ENCODE assay signal across 1 cellular context in genomic region chr17:58156839-58157803, GRCh38.
TF ChIP-seq lines count a peak whose summit lies in the region.

No MANE protein-coding gene starts in this region.

TF ChIP-seq in HEK293, 187 proteins besides CTCF, POLR2A, EP300 and RAD21 (continued from another document and continues in another):
- TF ChIP-seq, protein P1, sequence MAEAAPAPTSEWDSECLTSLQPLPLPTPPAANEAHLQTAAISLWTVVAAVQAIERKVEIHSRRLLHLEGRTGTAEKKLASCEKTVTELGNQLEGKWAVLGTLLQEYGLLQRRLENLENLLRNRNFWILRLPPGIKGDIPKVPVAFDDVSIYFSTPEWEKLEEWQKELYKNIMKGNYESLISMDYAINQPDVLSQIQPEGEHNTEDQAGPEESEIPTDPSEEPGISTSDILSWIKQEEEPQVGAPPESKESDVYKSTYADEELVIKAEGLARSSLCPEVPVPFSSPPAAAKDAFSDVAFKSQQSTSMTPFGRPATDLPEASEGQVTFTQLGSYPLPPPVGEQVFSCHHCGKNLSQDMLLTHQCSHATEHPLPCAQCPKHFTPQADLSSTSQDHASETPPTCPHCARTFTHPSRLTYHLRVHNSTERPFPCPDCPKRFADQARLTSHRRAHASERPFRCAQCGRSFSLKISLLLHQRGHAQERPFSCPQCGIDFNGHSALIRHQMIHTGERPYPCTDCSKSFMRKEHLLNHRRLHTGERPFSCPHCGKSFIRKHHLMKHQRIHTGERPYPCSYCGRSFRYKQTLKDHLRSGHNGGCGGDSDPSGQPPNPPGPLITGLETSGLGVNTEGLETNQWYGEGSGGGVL (tag by site-specific recombination; IDR thresholded peaks at IDR 0.05), result no peak
- TF ChIP-seq ZNF792 (tag by site-specific recombination; IDR thresholded peaks at IDR 0.05), result no peak
- no peak for TF ChIP-seq ZBTB1 (tag by site-specific recombination; IDR thresholded peaks at IDR 0.05)
- TF ChIP-seq ZNF148 (tag by site-specific recombination; IDR thresholded peaks at IDR 0.05; ENCODE audit: borderline replicate concordance), result no peak
- no peak for TF ChIP-seq ZBTB21 (tag by site-specific recombination; IDR thresholded peaks at IDR 0.05)
- peak; percentile 57; the same call in 1 of the 2 replicates for TF ChIP-seq IKZF3 (tag by site-specific recombination; IDR thresholded peaks at IDR 0.05)
- no peak for TF ChIP-seq ZNF473 (tag by site-specific recombination; IDR thresholded peaks at IDR 0.05)
- TF ChIP-seq, protein P2, sequence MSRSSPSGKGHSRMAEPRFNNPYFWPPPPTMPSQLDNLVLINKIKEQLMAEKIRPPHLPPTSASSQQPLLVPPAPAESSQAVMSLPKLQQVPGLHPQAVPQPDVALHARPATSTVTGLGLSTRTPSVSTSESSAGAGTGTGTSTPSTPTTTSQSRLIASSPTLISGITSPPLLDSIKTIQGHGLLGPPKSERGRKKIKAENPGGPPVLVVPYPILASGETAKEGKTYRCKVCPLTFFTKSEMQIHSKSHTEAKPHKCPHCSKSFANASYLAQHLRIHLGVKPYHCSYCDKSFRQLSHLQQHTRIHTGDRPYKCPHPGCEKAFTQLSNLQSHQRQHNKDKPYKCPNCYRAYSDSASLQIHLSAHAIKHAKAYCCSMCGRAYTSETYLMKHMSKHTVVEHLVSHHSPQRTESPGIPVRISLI (tag by site-specific recombination; IDR thresholded peaks at IDR 0.05), result no peak
- TF ChIP-seq ZNF626 (tag by site-specific recombination; IDR thresholded peaks at IDR 0.05), result no peak
- TF ChIP-seq ZNF132 (tag by site-specific recombination; IDR thresholded peaks at IDR 0.05; ENCODE audit: borderline replicate concordance), result no peak
- no peak for TF ChIP-seq ZNF776 (tag by site-specific recombination; IDR thresholded peaks at IDR 0.05; ENCODE audit: borderline replicate concordance)
- peak; percentile 79; the same call in 1 of the 2 replicates for TF ChIP-seq ZNF501 (tag by site-specific recombination; IDR thresholded peaks at IDR 0.05)
- TF ChIP-seq AEBP2 (tag by site-specific recombination; IDR thresholded peaks at IDR 0.05; ENCODE audit: borderline replicate concordance), result no peak
- no peak for TF ChIP-seq ZNF133 (tag by site-specific recombination; IDR thresholded peaks at IDR 0.05)
- no peak for TF ChIP-seq BCL6B (tag by site-specific recombination; IDR thresholded peaks at IDR 0.05)
- TF ChIP-seq, protein P3, sequence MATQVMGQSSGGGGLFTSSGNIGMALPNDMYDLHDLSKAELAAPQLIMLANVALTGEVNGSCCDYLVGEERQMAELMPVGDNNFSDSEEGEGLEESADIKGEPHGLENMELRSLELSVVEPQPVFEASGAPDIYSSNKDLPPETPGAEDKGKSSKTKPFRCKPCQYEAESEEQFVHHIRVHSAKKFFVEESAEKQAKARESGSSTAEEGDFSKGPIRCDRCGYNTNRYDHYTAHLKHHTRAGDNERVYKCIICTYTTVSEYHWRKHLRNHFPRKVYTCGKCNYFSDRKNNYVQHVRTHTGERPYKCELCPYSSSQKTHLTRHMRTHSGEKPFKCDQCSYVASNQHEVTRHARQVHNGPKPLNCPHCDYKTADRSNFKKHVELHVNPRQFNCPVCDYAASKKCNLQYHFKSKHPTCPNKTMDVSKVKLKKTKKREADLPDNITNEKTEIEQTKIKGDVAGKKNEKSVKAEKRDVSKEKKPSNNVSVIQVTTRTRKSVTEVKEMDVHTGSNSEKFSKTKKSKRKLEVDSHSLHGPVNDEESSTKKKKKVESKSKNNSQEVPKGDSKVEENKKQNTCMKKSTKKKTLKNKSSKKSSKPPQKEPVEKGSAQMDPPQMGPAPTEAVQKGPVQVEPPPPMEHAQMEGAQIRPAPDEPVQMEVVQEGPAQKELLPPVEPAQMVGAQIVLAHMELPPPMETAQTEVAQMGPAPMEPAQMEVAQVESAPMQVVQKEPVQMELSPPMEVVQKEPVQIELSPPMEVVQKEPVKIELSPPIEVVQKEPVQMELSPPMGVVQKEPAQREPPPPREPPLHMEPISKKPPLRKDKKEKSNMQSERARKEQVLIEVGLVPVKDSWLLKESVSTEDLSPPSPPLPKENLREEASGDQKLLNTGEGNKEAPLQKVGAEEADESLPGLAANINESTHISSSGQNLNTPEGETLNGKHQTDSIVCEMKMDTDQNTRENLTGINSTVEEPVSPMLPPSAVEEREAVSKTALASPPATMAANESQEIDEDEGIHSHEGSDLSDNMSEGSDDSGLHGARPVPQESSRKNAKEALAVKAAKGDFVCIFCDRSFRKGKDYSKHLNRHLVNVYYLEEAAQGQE (tag by site-specific recombination; IDR thresholded peaks at IDR 0.05), result no peak
- peak; percentile 65 for TF ChIP-seq ZXDB (tag by site-specific recombination; IDR thresholded peaks at IDR 0.05)
- 0 out of 2 replicates have a peak, but pooled peaks have one; percentile 44 for TF ChIP-seq ZNF2 (tag by site-specific recombination; IDR thresholded peaks at IDR 0.05)
- no peak for TF ChIP-seq ZNF292 (tag by site-specific recombination; IDR thresholded peaks at IDR 0.05; ENCODE audit: borderline replicate concordance, low read depth)
- no peak for TF ChIP-seq ZNF530 (tag by site-specific recombination; IDR thresholded peaks at IDR 0.05; ENCODE audit: low read depth)
- TF ChIP-seq ZFP37 (tag by site-specific recombination; IDR thresholded peaks at IDR 0.05), result 0 out of 2 replicates have a peak, but pooled peaks have one; percentile 51
- no peak for TF ChIP-seq ZNF223 (tag by site-specific recombination; IDR thresholded peaks at IDR 0.05)
- TF ChIP-seq BCL11A (tag by site-specific recombination; IDR thresholded peaks at IDR 0.05; ENCODE audit: low read depth), result no peak
- 0 out of 2 replicates have a peak, but pooled peaks have one; percentile 21 for TF ChIP-seq ZNF580 (tag by site-specific recombination; IDR thresholded peaks at IDR 0.05)
- peak; percentile 75 for TF ChIP-seq ZBTB17 (tag by site-specific recombination; IDR thresholded peaks at IDR 0.05)
- TF ChIP-seq ZNF514 (tag by site-specific recombination; IDR thresholded peaks at IDR 0.05), result no peak
- TF ChIP-seq ZNF785 (tag by site-specific recombination; IDR thresholded peaks at IDR 0.05), result no peak
- no peak for TF ChIP-seq FEZF1 (tag by site-specific recombination; IDR thresholded peaks at IDR 0.05)
- TF ChIP-seq HOXA7 (CRISPR knock-in tag; IDR thresholded peaks at IDR 0.05; ENCODE audit: borderline replicate concordance), result no peak
- TF ChIP-seq ZBTB20 (tag by site-specific recombination; IDR thresholded peaks at IDR 0.05), result peak; percentile 100
- TF ChIP-seq, protein P4, sequence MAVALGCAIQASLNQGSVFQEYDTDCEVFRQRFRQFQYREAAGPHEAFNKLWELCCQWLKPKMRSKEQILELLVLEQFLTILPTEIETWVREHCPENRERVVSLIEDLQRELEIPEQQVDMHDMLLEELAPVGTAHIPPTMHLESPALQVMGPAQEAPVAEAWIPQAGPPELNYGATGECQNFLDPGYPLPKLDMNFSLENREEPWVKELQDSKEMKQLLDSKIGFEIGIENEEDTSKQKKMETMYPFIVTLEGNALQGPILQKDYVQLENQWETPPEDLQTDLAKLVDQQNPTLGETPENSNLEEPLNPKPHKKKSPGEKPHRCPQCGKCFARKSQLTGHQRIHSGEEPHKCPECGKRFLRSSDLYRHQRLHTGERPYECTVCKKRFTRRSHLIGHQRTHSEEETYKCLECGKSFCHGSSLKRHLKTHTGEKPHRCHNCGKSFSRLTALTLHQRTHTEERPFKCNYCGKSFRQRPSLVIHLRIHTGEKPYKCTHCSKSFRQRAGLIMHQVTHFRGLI (tag by site-specific recombination; IDR thresholded peaks at IDR 0.05), result no peak
- no peak for TF ChIP-seq ZNF169 (tag by site-specific recombination; IDR thresholded peaks at IDR 0.05)
- no peak for TF ChIP-seq SCRT1 (tag by site-specific recombination; IDR thresholded peaks at IDR 0.05; ENCODE audit: borderline replicate concordance)
- no peak for TF ChIP-seq TCF7L2 (IDR thresholded peaks at IDR 0.05; ENCODE audit: borderline replicate concordance, low read depth, low read length)
- no peak for TF ChIP-seq ZNF560 (tag by site-specific recombination; IDR thresholded peaks at IDR 0.05; ENCODE audit: borderline replicate concordance)
- no peak for TF ChIP-seq ZNF37A (tag by site-specific recombination; IDR thresholded peaks at IDR 0.05)
- TF ChIP-seq ZBTB49 (tag by site-specific recombination; IDR thresholded peaks at IDR 0.05; ENCODE audit: low read depth), result no peak
- TF ChIP-seq GLIS2 (tag by site-specific recombination; IDR thresholded peaks at IDR 0.05), result peak; percentile 66
- TF ChIP-seq ZNF394 (tag by site-specific recombination; IDR thresholded peaks at IDR 0.05; ENCODE audit: borderline replicate concordance), result peak; percentile 55; the same call in 1 of the 2 replicates
- TF ChIP-seq, protein P5, sequence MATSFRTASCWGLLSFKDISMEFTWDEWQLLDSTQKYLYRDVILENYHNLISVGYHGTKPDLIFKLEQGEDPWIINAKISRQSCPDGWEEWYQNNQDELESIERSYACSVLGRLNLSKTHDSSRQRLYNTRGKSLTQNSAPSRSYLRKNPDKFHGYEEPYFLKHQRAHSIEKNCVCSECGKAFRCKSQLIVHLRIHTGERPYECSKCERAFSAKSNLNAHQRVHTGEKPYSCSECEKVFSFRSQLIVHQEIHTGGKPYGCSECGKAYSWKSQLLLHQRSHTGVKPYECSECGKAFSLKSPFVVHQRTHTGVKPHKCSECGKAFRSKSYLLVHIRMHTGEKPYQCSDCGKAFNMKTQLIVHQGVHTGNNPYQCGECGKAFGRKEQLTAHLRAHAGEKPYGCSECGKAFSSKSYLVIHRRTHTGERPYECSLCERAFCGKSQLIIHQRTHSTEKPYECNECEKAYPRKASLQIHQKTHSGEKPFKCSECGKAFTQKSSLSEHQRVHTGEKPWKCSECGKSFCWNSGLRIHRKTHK (tag by site-specific recombination; IDR thresholded peaks at IDR 0.05), result no peak
- no peak for TF ChIP-seq ZNF350 (tag by site-specific recombination; IDR thresholded peaks at IDR 0.05)
- TF ChIP-seq ZNF341 (tag by site-specific recombination; IDR thresholded peaks at IDR 0.05; ENCODE audit: low read depth), result no peak
- TF ChIP-seq KLF16 (tag by site-specific recombination; IDR thresholded peaks at IDR 0.05), result no peak
- no peak for TF ChIP-seq ZNF324 (tag by site-specific recombination; IDR thresholded peaks at IDR 0.05)
